8 cellular contexts compared by ENCODE assay signal in genomic region chr12:120439646-120440247, GRCh38. TPM values are rescaled to one million over a fixed set of nuclear protein-coding genes. Genes with fewer than 3 reads are reported as not detected.
DNase-seq lines count a peak whose midpoint lies in the region; ATAC-seq and TF ChIP-seq lines count a peak whose summit lies in the region.

No MANE protein-coding gene starts in this region.

- peaks cover 28% of the 10 kb centered on the region for H3K36me3 Mint-ChIP-seq in activated naive CD4-positive, alpha-beta T cell treated with anti-CD3 and anti-CD28 coated beads, Interleukin-2, amount 10 ng/mL, durations not matched to agents 7 days and 5 days

- H3K27ac Mint-ChIP-seq in activated naive CD4-positive, alpha-beta T cell treated with anti-CD3 and anti-CD28 coated beads, Interleukin-2, amount 10 ng/mL, durations not matched to agents 7 days and 5 days, result peak overlapping the region; percentile 52

- peak; percentile 69 for ATAC-seq in SK-N-SH treated with all-trans-retinoic acid at 6 μM for 48 hours
- no peak for ATAC-seq in HG03571 (IDR thresholded peaks at IDR 0.05; ENCODE audit: unreplicated experiment)
- no peak for ATAC-seq in HG03378 (IDR thresholded peaks at IDR 0.05; ENCODE audit: unreplicated experiment)

- peak; percentile 70 for TF ChIP-seq CTCF in retinal pigment epithelial cell (conservative IDR thresholded peaks at IDR 0.05; ENCODE audit: low read depth, low read length)

- no peaks in the 10 kb centered on the region for H3K27me3 Mint-ChIP-seq in activated naive CD4-positive, alpha-beta T cell treated with anti-CD3 and anti-CD28 coated beads, Interleukin-2, amount 10 ng/mL, durations not matched to agents 7 days and 5 days

- no peaks in the 10 kb centered on the region for H3K9me3 Mint-ChIP-seq in activated naive CD4-positive, alpha-beta T cell treated with anti-CD3 and anti-CD28 coated beads, Interleukin-2, amount 10 ng/mL, durations not matched to agents 7 days and 5 days

- peaks cover 45% of the 10 kb centered on the region for H3K4me1 Mint-ChIP-seq in activated naive CD4-positive, alpha-beta T cell treated with anti-CD3 and anti-CD28 coated beads, Interleukin-2, amount 10 ng/mL, durations not matched to agents 7 days and 5 days

- intact Hi-C loops in head of caudate nucleus (cut with DNase I), result no loop called here

- H3K4me3 Mint-ChIP-seq in activated naive CD4-positive, alpha-beta T cell treated with anti-CD3 and anti-CD28 coated beads, Interleukin-2, amount 10 ng/mL, durations not matched to agents 7 days and 5 days, result peak overlapping the region; percentile 43

- CTCF ChIA-PET in activated naive CD4-positive, alpha-beta T cell treated with anti-CD3 and anti-CD28 coated beads, Interleukin-2, amount 10 ng/mL, durations not matched to agents 7 days and 5 days (lab: Charles Lee), result interaction anchor here (0.7 to 2.7 kb wide), 8 partner anchors 12 to 251 kb away, joined by 3 to 13 read pairs (median 4); partner anchors contain the start of gene POP5

- DNase-seq in Daoy (ENCODE audit: low read depth), result peak; percentile 66
- DNase-seq in M059J (ENCODE audit: low read depth), result peak; percentile 46
- peak; percentile 82 for DNase-seq in activated naive CD4-positive, alpha-beta T cell treated with anti-CD3 and anti-CD28 coated beads, Interleukin-2, amount 10 ng/mL, durations not matched to agents 7 days and 5 days
- DNase-seq in head of caudate nucleus, result peak in 39 of 42 donors; percentile 14 to 81 (median 49)
- DNase-seq in retinal pigment epithelial cell (ENCODE audit: low read depth), result no peak

- H3K4me3 ChIP-seq in retinal pigment epithelial cell (ENCODE audit: low read length), result no peak overlapping the region

TF ChIP-seq in SK-N-SH treated with all-trans-retinoic acid at 6 μM for 48 hours, 23 proteins besides CTCF, POLR2A, EP300 and RAD21:
- TF ChIP-seq RARB (CRISPR knock-in tag; IDR thresholded peaks at IDR 0.05), result no peak
- no peak for TF ChIP-seq ARNTL (CRISPR knock-in tag; IDR thresholded peaks at IDR 0.05; ENCODE audit: borderline replicate concordance, low read depth)
- TF ChIP-seq, protein P1, sequence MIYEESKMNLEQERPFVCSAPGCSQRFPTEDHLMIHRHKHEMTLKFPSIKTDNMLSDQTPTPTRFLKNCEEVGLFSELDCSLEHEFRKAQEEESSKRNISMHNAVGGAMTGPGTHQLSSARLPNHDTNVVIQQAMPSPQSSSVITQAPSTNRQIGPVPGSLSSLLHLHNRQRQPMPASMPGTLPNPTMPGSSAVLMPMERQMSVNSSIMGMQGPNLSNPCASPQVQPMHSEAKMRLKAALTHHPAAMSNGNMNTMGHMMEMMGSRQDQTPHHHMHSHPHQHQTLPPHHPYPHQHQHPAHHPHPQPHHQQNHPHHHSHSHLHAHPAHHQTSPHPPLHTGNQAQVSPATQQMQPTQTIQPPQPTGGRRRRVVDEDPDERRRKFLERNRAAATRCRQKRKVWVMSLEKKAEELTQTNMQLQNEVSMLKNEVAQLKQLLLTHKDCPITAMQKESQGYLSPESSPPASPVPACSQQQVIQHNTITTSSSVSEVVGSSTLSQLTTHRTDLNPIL (CRISPR knock-in tag; IDR thresholded peaks at IDR 0.05; ENCODE audit: low read depth), result no peak
- no peak for TF ChIP-seq TOX (CRISPR knock-in tag; IDR thresholded peaks at IDR 0.05; ENCODE audit: borderline replicate concordance)
- TF ChIP-seq ZNF8 (CRISPR knock-in tag; IDR thresholded peaks at IDR 0.05), result no peak
- TF ChIP-seq TSHZ2 (CRISPR knock-in tag; IDR thresholded peaks at IDR 0.05), result no peak
- TF ChIP-seq TCF4 (CRISPR knock-in tag; IDR thresholded peaks at IDR 0.05; ENCODE audit: borderline replicate concordance), result no peak
- TF ChIP-seq ZNF565 (CRISPR knock-in tag; conservative IDR thresholded peaks at IDR 0.05; ENCODE audit: low read depth), result no peak

RNA-seq across cellular contexts. Expression of gene COX6A1, which starts 1.8 kb away (rescaled TPM):
- 944 and 961 TPM in 2 replicates for total RNA-seq in Daoy (2014; rRNA removed; shearing (Covaris generic))
- 479 and 510 TPM in 2 replicates for total RNA-seq in M059J (2014; rRNA removed; shearing (Covaris generic))

RNA-seq across cellular contexts. Expression of gene TRIAP1, which starts 6.4 kb away (rescaled TPM):
- total RNA-seq in Daoy (2014; rRNA removed; shearing (Covaris generic)), result 34.3 and 50.1 TPM in 2 replicates
- 27.8 and 29.9 TPM in 2 replicates for total RNA-seq in M059J (2014; rRNA removed; shearing (Covaris generic))

RNA-seq across cellular contexts. Expression of gene GATC, which starts 6.5 kb away (rescaled TPM):
- 30.8 and 35.4 TPM in 2 replicates for total RNA-seq in Daoy (2014; rRNA removed; shearing (Covaris generic))
- 12.6 and 22.3 TPM in 2 replicates for total RNA-seq in M059J (2014; rRNA removed; shearing (Covaris generic))

RNA-seq across cellular contexts. Expression of gene SRSF9, which starts 29.8 kb away (rescaled TPM):
- 267 and 282 TPM in 2 replicates for total RNA-seq in Daoy (2014; rRNA removed; shearing (Covaris generic))
- total RNA-seq in M059J (2014; rRNA removed; shearing (Covaris generic)), result 197 and 267 TPM in 2 replicates

RNA-seq across cellular contexts. Expression of gene DYNLL1, which starts 56.2 kb away (rescaled TPM):
- 483 and 582 TPM in 2 replicates for total RNA-seq in Daoy (2014; rRNA removed; shearing (Covaris generic))
- total RNA-seq in M059J (2014; rRNA removed; shearing (Covaris generic)), result 529 and 605 TPM in 2 replicates
